In the genomic region with DNA sequence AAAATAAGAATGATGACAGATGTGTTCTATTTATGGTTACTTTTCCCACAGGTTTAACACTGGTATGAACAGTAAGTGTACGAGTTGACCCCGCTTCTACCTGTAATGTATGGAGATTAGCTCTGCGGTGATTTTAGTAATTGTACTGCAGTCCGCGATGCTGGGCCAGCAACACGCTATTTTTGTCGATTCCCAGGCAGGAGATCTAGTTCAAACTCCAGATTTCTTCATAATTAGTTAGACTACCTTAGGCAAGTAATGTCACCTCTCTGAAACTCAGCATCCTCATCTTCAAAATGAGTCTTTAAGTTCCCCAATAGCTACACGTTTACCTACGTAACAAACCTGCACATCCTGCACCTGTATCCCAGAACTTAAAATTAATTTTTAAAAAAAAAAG, we compare ENCODE assay signal across 29 cellular contexts.
"Had no signal": no experiment of that assay in that cellular context is flagged by ENCODE, and none has a peak within 500 bp of the region (broad histone marks: within the 10 kb centered on the region; RNA-seq: fewer than 3 reads in every experiment).

No MANE protein-coding gene starts in this region.

- H3K9ac ChIP-seq: SK-N-SH had no signal

- H3K27me3 Mint-ChIP-seq: activated CD4-positive, alpha-beta memory T cell treated with anti-CD3 and anti-CD28 coated beads for 36 hours; activated naive CD8-positive, alpha-beta T cell treated with anti-CD3 and anti-CD28 coated beads for 36 hours had no signal

- H3K9me3 Mint-ChIP-seq: activated CD4-positive, alpha-beta memory T cell treated with anti-CD3 and anti-CD28 coated beads for 36 hours; activated naive CD4-positive, alpha-beta T cell treated with anti-CD3 and anti-CD28 coated beads for 36 hours; activated naive CD8-positive, alpha-beta T cell treated with anti-CD3 and anti-CD28 coated beads for 36 hours; activated T-cell treated with anti-CD3 and anti-CD28 coated beads, Interleukin-2, amount 50 U/mL, for 4 hours; activated T-helper 1 cell treated with anti-CD3 and anti-CD28 coated beads, Interleukin-12 subunit alpha, Interleukin-12 subunit beta, Interleukin-2, Interleukin-4 antibody, amounts not matched to agents 30 ng/mL and 10 ng/mL and 1 ng/mL, durations not matched to agents 14 hours and 24 hours and 36 hours; T-helper 1 cell treated with Interleukin-12 subunit alpha and Interleukin-12 subunit beta and Interleukin-4 antibody, amounts not matched to agents 30 μg/mL and 1 μg/mL, for 36 hours; T-helper 2 cell treated with Interferon-gamma antibody and Interleukin-4, amounts not matched to agents 5 μg/mL and 100 μg/mL, for 36 hours had no signal

- ATAC-seq: activated T-cell treated with anti-CD3 and anti-CD28 coated beads, Interleukin-2, amount 50 U/mL, for 4 hours had no signal

- H3K27ac ChIP-seq: cardiac muscle cell, SJSA1 had no signal

- H3K36me3 ChIP-seq: MG63 had no signal

- H3K27ac Mint-ChIP-seq: activated CD4-positive, alpha-beta memory T cell treated with anti-CD3 and anti-CD28 coated beads for 36 hours; activated naive CD4-positive, alpha-beta T cell treated with anti-CD3 and anti-CD28 coated beads for 36 hours; activated naive CD8-positive, alpha-beta T cell treated with anti-CD3 and anti-CD28 coated beads for 36 hours; T-helper 1 cell treated with Interleukin-12 subunit alpha and Interleukin-12 subunit beta and Interleukin-4 antibody, amounts not matched to agents 30 μg/mL and 1 μg/mL, for 36 hours; T-helper 2 cell treated with Interferon-gamma antibody and Interleukin-4, amounts not matched to agents 5 μg/mL and 100 μg/mL, for 36 hours had no signal

- H3K27me3 ChIP-seq: cardiac muscle cell, MG63, SJSA1 had no signal

- FAIRE-seq: TTC549 had no signal

- H3K9me3 ChIP-seq: MG63, SJSA1, SK-N-SH had no signal

- H3K4me3 Mint-ChIP-seq: activated CD4-positive, alpha-beta memory T cell treated with anti-CD3 and anti-CD28 coated beads for 36 hours; activated naive CD4-positive, alpha-beta T cell treated with anti-CD3 and anti-CD28 coated beads for 36 hours; activated naive CD8-positive, alpha-beta T cell treated with anti-CD3 and anti-CD28 coated beads for 36 hours; activated T-cell treated with anti-CD3 and anti-CD28 coated beads, Interleukin-2, amount 50 U/mL, for 4 hours; activated T-helper 1 cell treated with anti-CD3 and anti-CD28 coated beads, Interleukin-12 subunit alpha, Interleukin-12 subunit beta, Interleukin-2, Interleukin-4 antibody, amounts not matched to agents 30 ng/mL and 10 ng/mL and 1 ng/mL, durations not matched to agents 14 hours and 24 hours and 36 hours; T-helper 1 cell treated with Interleukin-12 subunit alpha and Interleukin-12 subunit beta and Interleukin-4 antibody, amounts not matched to agents 30 μg/mL and 1 μg/mL, for 36 hours; T-helper 2 cell treated with Interferon-gamma antibody and Interleukin-4, amounts not matched to agents 5 μg/mL and 100 μg/mL, for 36 hours had no signal

- H3K4me3 ChIP-seq: cardiac muscle cell, MG63, SJSA1 had no signal

- DNase-seq: activated CD4-positive, alpha-beta memory T cell treated with anti-CD3 and anti-CD28 coated beads for 36 hours; activated CD4-positive, alpha-beta T cell treated with anti-CD3 and anti-CD28 coated beads, Interleukin-2, amount 50 U/mL, for 1 hour; activated CD8-positive, alpha-beta memory T cell treated with anti-CD3 and anti-CD28 coated beads, Interleukin-2, amount 50 U/mL, for 4 hours; activated gamma-delta T cell treated with Interleukin-2 at 50 U/mL for 16 hours; activated naive CD4-positive, alpha-beta T cell treated with anti-CD3 and anti-CD28 coated beads for 36 hours; activated naive CD8-positive, alpha-beta T cell treated with anti-CD3 and anti-CD28 coated beads for 36 hours; activated T-cell treated with anti-CD3 and anti-CD28 coated beads for 4 hours; activated T-cell treated with anti-CD3 and anti-CD28 coated beads, Interleukin-2, amount 50 U/mL, for 4 hours; amniotic stem cell; aorta; Kasumi-1; KG1; MG63; NCI-H1048; NCI-H1105 treated with DMSO at 0.1 percent for 48 hours; NCI-H1436; NCI-H1694; NCI-H2029; NCI-H345; NCI-H524 treated with DMSO at 0.1 percent for 48 hours; NK-92 treated with Interleukin-12 subunit alpha and Interleukin-12 subunit beta, amount 100 ng/mL, for 24 hours; SHP77; SK-N-SH had no signal

- H3K4me2 ChIP-seq: SK-N-SH had no signal
